8 cellular contexts compared by ENCODE assay signal in the genomic region with DNA sequence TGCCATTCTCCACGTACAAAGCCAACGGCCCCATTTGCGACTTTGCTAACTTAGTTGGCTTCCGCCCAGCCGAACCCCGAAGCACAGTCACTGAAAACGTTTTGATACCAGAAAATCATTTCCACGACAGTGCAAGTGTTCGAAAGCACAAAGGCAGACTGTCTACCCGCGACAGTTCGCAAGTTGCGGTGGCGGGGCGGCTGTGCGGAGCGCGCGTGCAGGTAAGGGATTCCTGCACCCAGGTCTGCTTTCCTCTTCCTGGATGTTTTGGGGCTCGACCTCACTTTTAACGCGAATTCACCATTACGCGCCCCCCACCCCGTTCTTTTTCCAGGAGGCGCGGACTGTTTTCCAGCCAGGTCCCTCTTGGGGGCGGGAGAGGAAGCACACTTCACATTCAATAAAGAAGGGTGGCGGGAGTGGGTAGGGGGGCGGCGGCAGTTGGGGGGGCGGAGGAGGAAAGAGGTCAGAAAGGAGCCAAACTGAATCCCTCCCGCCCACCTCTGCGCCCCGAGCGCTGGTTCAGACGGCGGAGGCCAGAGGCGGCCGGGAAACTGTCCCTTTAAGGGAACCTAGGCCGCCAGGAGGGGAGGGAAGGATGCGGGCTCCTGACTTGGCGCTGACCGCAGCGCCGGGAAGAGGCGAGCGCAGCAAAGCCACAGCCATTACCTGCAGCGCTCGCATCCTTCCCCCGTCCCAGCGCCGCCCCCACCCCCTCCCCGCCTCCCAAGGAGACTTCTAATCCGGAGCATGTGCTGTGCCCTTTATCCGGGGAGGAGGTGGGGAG.
A peak's percentile ranks its signal among the peaks of the same experiment; 100 is the strongest.
DNase-seq lines count a peak whose midpoint lies in the region; ATAC-seq, FAIRE-seq and TF ChIP-seq lines count a peak whose summit lies in the region.

No MANE protein-coding gene starts in this region.

- peak overlapping the region; percentile 44; the same call in 1 of the 2 replicates for H2AFZ ChIP-seq in DND-41 (ENCODE audit: low read depth, low read length)

- H3K27ac ChIP-seq in DND-41 (ENCODE audit: low read length) (peak overlapping the region; percentile 67), SJSA1 (no peak overlapping the region)

- peaks cover 41% of the 10 kb centered on the region for H3K4me1 ChIP-seq in DND-41 (ENCODE audit: insufficient read depth, low read length)
- H3K4me1 ChIP-seq in SJSA1 (replicated peaks), result peaks cover 11% of the 10 kb centered on the region
- peaks cover 4% of the 10 kb centered on the region for H3K4me1 ChIP-seq in mucosa of descending colon (ENCODE audit: low read depth)

- peaks cover 3% of the 10 kb centered on the region; the same call in 1 of the 2 replicates for H3K79me2 ChIP-seq in DND-41 (ENCODE audit: insufficient read depth, low read length)

- no peaks in the 10 kb centered on the region for H3K27me3 ChIP-seq in DND-41 (ENCODE audit: insufficient read depth, low read length, poor library complexity)
- peaks cover 62% of the 10 kb centered on the region for H3K27me3 ChIP-seq in SJSA1 (replicated peaks)

- peak overlapping the region; percentile 72 for H3K4me2 ChIP-seq in DND-41 (ENCODE audit: insufficient read depth, low read length)

- DNase-seq in DND-41, result peak; percentile 69
- DNase-seq in HT-29 (ENCODE audit: low spot score), result peak; percentile 51
- DNase-seq in SJSA1 (ENCODE audit: low read depth in 1 of 2, low spot score in 2 of 2), result peak in 1 of 2 experiments; percentile 7
- peak; percentile 59 to 72 (median 59) for DNase-seq in mucosa of descending colon
- DNase-seq in urothelium cell line (ENCODE audit: low spot score), result peak; percentile 40
- no peak for DNase-seq in NK-92 (lab: John Stamatoyannopoulos, UW; ENCODE audit: unreplicated experiment)

- no peak for FAIRE-seq in urothelium cell line (lab: Jason Lieb, UNC)

- H3K4me3 ChIP-seq in DND-41 (ENCODE audit: low read depth in 1 of 2, low read length in 2 of 2), result peak overlapping the region; percentile 27 to 68; a peak in 3 of 4 replicates
- H3K4me3 ChIP-seq in SJSA1, result peak overlapping the region; percentile 50
- H3K4me3 ChIP-seq in mucosa of descending colon, result peak overlapping the region; percentile 32

- H3K36me3 ChIP-seq in DND-41 (ENCODE audit: insufficient read depth, low read length) (no peaks in the 10 kb centered on the region), SJSA1 (no peaks in the 10 kb centered on the region), mucosa of descending colon (ENCODE audit: low read depth) (no peaks in the 10 kb centered on the region)

- TF ChIP-seq CTCF in DND-41 (IDR thresholded peaks at IDR 0.05; ENCODE audit: borderline replicate concordance, extremely low read depth, low read length, poor library complexity, severe bottlenecking) (peak; percentile 20), mucosa of descending colon (IDR thresholded peaks at IDR 0.05) (no peak)

- H4K20me1 ChIP-seq in DND-41 (ENCODE audit: insufficient read depth, low read length), result no peaks in the 10 kb centered on the region

- peak; percentile 59 for ATAC-seq in DND-41 (ENCODE audit: insufficient read depth, low read depth)
- peak; percentile 56 for ATAC-seq in esophagus mucosa
- ATAC-seq in mucosa of descending colon, result peak; percentile 78
- no peak for ATAC-seq in HG02840 (IDR thresholded peaks at IDR 0.05; ENCODE audit: low FRiP score, unreplicated experiment)

- peak overlapping the region; percentile 92 for H3K9ac ChIP-seq in DND-41 (ENCODE audit: low read depth, low read length)

- intact Hi-C loops in mucosa of descending colon (cut with DNase I, micrococcal nuclease), result loop anchor here in 1 of 2 donors (10.0 kb wide), 1 partner anchor 271 kb away; no protein-coding TSS in a partner anchor

- H3K9me3 ChIP-seq in DND-41 (ENCODE audit: insufficient read depth, low read length, severe bottlenecking) (no peaks in the 10 kb centered on the region), SJSA1 (replicated peaks) (no peaks in the 10 kb centered on the region; the same call in 1 of the 2 replicates), mucosa of descending colon (no peaks in the 10 kb centered on the region)
